ENCODE assay signal across 14 cellular contexts in genomic region chr6:49284134-49284533, GRCh38.
DNase-seq lines count a peak whose midpoint lies in the region; ATAC-seq lines count a peak whose summit lies in the region.
"Had no signal": no experiment of that assay in that cellular context is flagged by ENCODE, and none has a peak within 500 bp of the region (broad histone marks: within the 10 kb centered on the region; RNA-seq: fewer than 3 reads in every experiment).

No MANE protein-coding gene starts in this region.

- ATAC-seq in HG03469 (IDR thresholded peaks at IDR 0.05; ENCODE audit: unreplicated experiment), result no peak
- ATAC-seq: K562 had no signal

- peak; percentile 70 for DNase-seq in NCI-H748 (lab: John Stamatoyannopoulos, UW; ENCODE audit: unreplicated experiment)
- DNase-seq in NCI-H748 treated with DMSO at 0.1 percent for 48 hours (lab: John Stamatoyannopoulos, UW), result no peak
- DNase-seq in NCI-H1105 (lab: John Stamatoyannopoulos, UW), result peak; percentile 82
- DNase-seq in NCI-H2081 treated with DMSO at 0.1 percent for 48 hours (lab: John Stamatoyannopoulos, UW), result peak; percentile 47
- DNase-seq in NOMO-1 treated with dmso at 0.1 percent for 144 hours (lab: John Stamatoyannopoulos, UW; ENCODE audit: unreplicated experiment), result no peak
- DNase-seq in AG08395 (ENCODE audit: low spot score), result no peak
- DNase-seq: BE2C; CD4-positive, alpha-beta memory T cell; DMS153; DMS79 treated with DMSO at 0.1 percent for 48 hours; EL; HCEC 1CT had no signal

Comparison
In these comparisons a context has a peak if more than half of its experiments do, and no peak if none do; other contexts are left out.
1. DNase-seq: peak in NCI-H748 (single experiment), NCI-H1105 (single experiment) and NCI-H2081 treated with DMSO at 0.1 percent for 48 hours (single experiment); none in NCI-H748 treated with DMSO at 0.1 percent for 48 hours (single experiment), NOMO-1 treated with dmso at 0.1 percent for 144 hours (single experiment) and AG08395 (single experiment).